18 cellular contexts compared by ENCODE assay signal in genomic region chr2:3662239-3662638, GRCh38. TPM values are rescaled to one million over a fixed set of nuclear protein-coding genes. Genes with fewer than 3 reads are reported as not detected.
A peak's percentile ranks its signal among the peaks of the same experiment; 100 is the strongest.
DNase-seq lines count a peak whose midpoint lies in the region; ATAC-seq and TF ChIP-seq lines count a peak whose summit lies in the region.
"Had no signal": no experiment of that assay in that cellular context is flagged by ENCODE, and none has a peak within 500 bp of the region (broad histone marks: within the 10 kb centered on the region; RNA-seq: fewer than 3 reads in every experiment).

No MANE protein-coding gene starts in this region.

- no peak overlapping the region for H3K4me3 Mint-ChIP-seq in chondrocyte (ENCODE audit: unreplicated experiment)
- H3K4me3 Mint-ChIP-seq: activated T-cell treated with anti-CD3 and anti-CD28 coated beads, Interleukin-2, amount 50 U/mL, for 72 hours; naive B cell; stimulated activated naive B cell treated with anti-CD40 and anti-IgM and Interleukin-4, amounts not matched to agents 10 μg/mL and 1 μg/mL and 100 μg/mL, for 72 hours had no signal

- TF ChIP-seq CTCF in chondrocyte (IDR thresholded peaks at IDR 0.05) (peak; percentile 15), thyroid gland (IDR thresholded peaks at IDR 0.05) (no peak)

- DNase-seq in A172 (ENCODE audit: low spot score): peak; percentile 31
- peak; percentile 46 for DNase-seq in GF-D8 (lab: John Stamatoyannopoulos, UW)
- peak; percentile 65 for DNase-seq in NT2/D1 (ENCODE audit: low read depth, low spot score)
- DNase-seq in chondrocyte (ENCODE audit: low spot score): no peak
- no peak for DNase-seq in NCI-H226
- no peak for DNase-seq in thyroid gland
- no peak for DNase-seq in stimulated activated CD4-positive, alpha-beta T cell treated with anti-CD3 and anti-CD28 coated beads, Interleukin-15, amount 100 ng/mL, for 24 hours
- DNase-seq: activated CD4-positive, CD25-positive, alpha-beta regulatory T cell treated with anti-CD3 and anti-CD28 coated beads, Interleukin-2, amount 50 U/mL, for 72 hours; activated T-cell treated with anti-CD3 and anti-CD28 coated beads, Interleukin-2, amount 50 U/mL, for 72 hours; naive B cell; NCI-H2227 treated with DMSO at 0.1 percent for 48 hours; SIG-M5; stimulated activated CD4-positive, alpha-beta T cell treated with anti-CD3 and anti-CD28 coated beads, Interleukin-2, amount 100 ng/mL, for 48 hours; stimulated activated naive B cell treated with anti-CD40 and anti-IgM and Interleukin-4, amounts not matched to agents 10 μg/mL and 1 μg/mL and 100 μg/mL, for 72 hours had no signal

- H3K4me3 ChIP-seq in NT2/D1 (ENCODE audit: insufficient read length, low read depth) (no peak overlapping the region), thyroid gland (replicated peaks in 1 of 3) (no peak overlapping the region)
- H3K4me3 ChIP-seq: ascending aorta, dorsolateral prefrontal cortex had no signal

- H3K27me3 ChIP-seq in NT2/D1 (ENCODE audit: insufficient read depth, insufficient read length) (no peaks in the 10 kb centered on the region), thyroid gland (no peaks in the 10 kb centered on the region)
- H3K27me3 ChIP-seq: ascending aorta, dorsolateral prefrontal cortex had no signal

- H3K27ac ChIP-seq in thyroid gland: no peak overlapping the region
- H3K27ac ChIP-seq: ascending aorta, dorsolateral prefrontal cortex had no signal

- no peak overlapping the region for H3K27ac Mint-ChIP-seq in chondrocyte (ENCODE audit: unreplicated experiment)
- H3K27ac Mint-ChIP-seq: activated T-cell treated with anti-CD3 and anti-CD28 coated beads, Interleukin-2, amount 50 U/mL, for 72 hours; naive B cell; stimulated activated naive B cell treated with anti-CD40 and anti-IgM and Interleukin-4, amounts not matched to agents 10 μg/mL and 1 μg/mL and 100 μg/mL, for 72 hours had no signal

- H3K27me3 Mint-ChIP-seq in chondrocyte (ENCODE audit: low read depth): no peaks in the 10 kb centered on the region
- H3K27me3 Mint-ChIP-seq: naive B cell; stimulated activated naive B cell treated with anti-CD40 and anti-IgM and Interleukin-4, amounts not matched to agents 10 μg/mL and 1 μg/mL and 100 μg/mL, for 72 hours had no signal

- no peak for TF ChIP-seq POLR2A in thyroid gland (IDR thresholded peaks at IDR 0.05)

- WGBS in thyroid gland, 2 donors: 80 to 96% methylated on average over 5 to 6 of the region's 6 CpGs

- no peaks in the 10 kb centered on the region for H3K36me3 ChIP-seq in NT2/D1 (ENCODE audit: insufficient read depth, insufficient read length, low read length)
- no peaks in the 10 kb centered on the region for H3K36me3 ChIP-seq in thyroid gland
- H3K36me3 ChIP-seq: ascending aorta had no signal

- no peak for ATAC-seq in GM21737 (IDR thresholded peaks at IDR 0.05; ENCODE audit: unreplicated experiment)

- H3K9me3 ChIP-seq in NT2/D1 (ENCODE audit: insufficient read depth, low read length) (no peaks in the 10 kb centered on the region), thyroid gland (no peaks in the 10 kb centered on the region)
- H3K9me3 ChIP-seq: ascending aorta had no signal

- H3K36me3 Mint-ChIP-seq in chondrocyte (ENCODE audit: low read depth): no peaks in the 10 kb centered on the region
- H3K36me3 Mint-ChIP-seq: naive B cell; stimulated activated naive B cell treated with anti-CD40 and anti-IgM and Interleukin-4, amounts not matched to agents 10 μg/mL and 1 μg/mL and 100 μg/mL, for 72 hours had no signal

- H3K4me1 Mint-ChIP-seq in chondrocyte (ENCODE audit: low read depth): peaks cover 11% of the 10 kb centered on the region

- no peaks in the 10 kb centered on the region for H3K9me3 Mint-ChIP-seq in chondrocyte (ENCODE audit: low read depth)

- peaks cover 15% of the 10 kb centered on the region for H3K4me1 ChIP-seq in NT2/D1 (ENCODE audit: insufficient read depth, insufficient read length)
- H3K4me1 ChIP-seq in thyroid gland: peaks cover 0 to 7% of the 10 kb centered on the region in 2 donors
- H3K4me1 ChIP-seq: ascending aorta had no signal

- no peak overlapping the region for H3K9ac ChIP-seq in NT2/D1 (ENCODE audit: insufficient read length, low read depth)

- intact Hi-C loops in thyroid gland (cut with DNase I): no loop called here

RNA-seq across cellular contexts. Expression of gene ALLC, which starts 4.2 kb away (rescaled TPM):
- not detected in 2 replicates for total RNA-seq in A172 (2014; rRNA removed; shearing (Covaris generic))
- total RNA-seq in chondrocyte (not detected in 3 replicates), thyroid gland (not detected)
- total RNA-seq: activated T-cell treated with anti-CD3 and anti-CD28 coated beads, Interleukin-2, amount 50 U/mL, for 72 hours; ascending aorta; renal cortical epithelial cell had no signal

RNA-seq across cellular contexts. Expression of gene DCDC2C, which starts 41.1 kb away (rescaled TPM):
- not detected in 2 replicates for total RNA-seq in A172 (2014; rRNA removed; shearing (Covaris generic))
- total RNA-seq in chondrocyte (not detected in 3 replicates), thyroid gland (1 to 10 TPM in 1 of 4 donors, under 1 TPM in 3; 0.40 to 1.5 (median 0.68) TPM)
- total RNA-seq: activated T-cell treated with anti-CD3 and anti-CD28 coated beads, Interleukin-2, amount 50 U/mL, for 72 hours; renal cortical epithelial cell had no signal

Comparison
In these comparisons a context has a peak if more than half of its experiments do, and no peak if none do; other contexts are left out.
1. DNase-seq: peak in A172 (single experiment), GF-D8 (single experiment) and NT2/D1 (single experiment); none in chondrocyte (single experiment), NCI-H226 (single experiment), thyroid gland (0 of 2) and stimulated activated CD4-positive, alpha-beta T cell treated with anti-CD3 and anti-CD28 coated beads, Interleukin-15, amount 100 ng/mL, for 24 hours (single experiment).